Comparison of ENCODE assay signal across 24 cellular contexts in the genomic region with DNA sequence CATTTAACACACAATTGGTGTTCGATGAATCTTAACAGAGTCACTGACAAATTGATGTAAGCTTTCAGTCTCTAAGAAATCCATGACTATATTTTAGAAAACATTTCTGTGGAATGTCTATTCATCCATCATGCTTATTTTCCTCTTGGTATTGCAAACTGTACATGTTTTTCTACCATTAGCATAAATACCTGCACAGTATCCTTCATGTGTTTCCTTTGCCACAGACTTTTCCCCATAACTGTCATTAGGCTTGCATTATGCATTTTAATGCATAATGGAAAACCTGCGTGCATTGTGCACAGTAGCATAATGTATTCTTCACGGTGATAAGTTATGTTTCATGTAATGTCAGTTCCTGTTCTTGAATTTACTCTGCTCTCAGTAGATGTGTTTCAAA.
"Had no signal": no experiment of that assay in that cellular context is flagged by ENCODE, and none has a peak within 500 bp of the region (broad histone marks: within the 10 kb centered on the region; RNA-seq: fewer than 3 reads in every experiment).

No MANE protein-coding gene starts in this region.

- H3K27me3 Mint-ChIP-seq: dendritic cell treated with granulocyte-macrophage colony-stimulating factor and Interleukin-4, amounts not matched to agents 40 ng/mL and 50 ng/mL, for 4 days; effector memory CD8-positive, alpha-beta T cell had no signal

- H3K9me3 Mint-ChIP-seq: endodermal cell had no signal

- DNase-seq: colonic mucosa; cortex of kidney; dermis blood vessel endothelial cell; dorsolateral prefrontal cortex; effector CD4-positive, alpha-beta T cell; effector CD8-positive, alpha-beta T cell; effector memory CD4-positive, alpha-beta T cell; effector memory CD8-positive, alpha-beta T cell; endodermal cell; erythroblast; esophagus squamous epithelium; foreskin fibroblast; foreskin keratinocyte; foreskin melanocyte; gastrocnemius medialis; glutamatergic neuron; head of caudate nucleus; heart left ventricle; heart right ventricle had no signal

- H3K4me3 ChIP-seq: colonic mucosa, coronary artery, dorsolateral prefrontal cortex, esophagus muscularis mucosa, esophagus squamous epithelium, gastrocnemius medialis, gastroesophageal sphincter, heart left ventricle, heart right ventricle had no signal

- H3K27ac ChIP-seq: colonic mucosa, coronary artery, dorsolateral prefrontal cortex, epithelial cell of prostate, esophagus muscularis mucosa, esophagus squamous epithelium, foreskin keratinocyte, gastrocnemius medialis, gastroesophageal sphincter, heart left ventricle, heart right ventricle had no signal

- H3K9me3 ChIP-seq: colonic mucosa, esophagus muscularis mucosa, esophagus squamous epithelium, gastrocnemius medialis, gastroesophageal sphincter, heart left ventricle, heart right ventricle had no signal

- H3K36me3 ChIP-seq: colonic mucosa, esophagus muscularis mucosa, esophagus squamous epithelium, gastrocnemius medialis, gastroesophageal sphincter, heart left ventricle, heart right ventricle had no signal

- H3K27me3 ChIP-seq: colonic mucosa, dorsolateral prefrontal cortex, esophagus muscularis mucosa, esophagus squamous epithelium, foreskin keratinocyte, gastrocnemius medialis, gastroesophageal sphincter, heart left ventricle, heart right ventricle had no signal

- H3K4me1 Mint-ChIP-seq: endodermal cell had no signal

- H3K27ac Mint-ChIP-seq: dendritic cell treated with granulocyte-macrophage colony-stimulating factor and Interleukin-4, amounts not matched to agents 40 ng/mL and 50 ng/mL, for 4 days; effector memory CD8-positive, alpha-beta T cell; endodermal cell had no signal

- H3K4me3 Mint-ChIP-seq: dendritic cell treated with granulocyte-macrophage colony-stimulating factor and Interleukin-4, amounts not matched to agents 40 ng/mL and 50 ng/mL, for 4 days; effector memory CD8-positive, alpha-beta T cell; endodermal cell had no signal

- H3K4me1 ChIP-seq: colonic mucosa, esophagus muscularis mucosa, esophagus squamous epithelium, foreskin keratinocyte, gastrocnemius medialis, gastroesophageal sphincter, heart left ventricle, heart right ventricle had no signal
